2 cellular contexts compared by ENCODE assay signal in the genomic region with DNA sequence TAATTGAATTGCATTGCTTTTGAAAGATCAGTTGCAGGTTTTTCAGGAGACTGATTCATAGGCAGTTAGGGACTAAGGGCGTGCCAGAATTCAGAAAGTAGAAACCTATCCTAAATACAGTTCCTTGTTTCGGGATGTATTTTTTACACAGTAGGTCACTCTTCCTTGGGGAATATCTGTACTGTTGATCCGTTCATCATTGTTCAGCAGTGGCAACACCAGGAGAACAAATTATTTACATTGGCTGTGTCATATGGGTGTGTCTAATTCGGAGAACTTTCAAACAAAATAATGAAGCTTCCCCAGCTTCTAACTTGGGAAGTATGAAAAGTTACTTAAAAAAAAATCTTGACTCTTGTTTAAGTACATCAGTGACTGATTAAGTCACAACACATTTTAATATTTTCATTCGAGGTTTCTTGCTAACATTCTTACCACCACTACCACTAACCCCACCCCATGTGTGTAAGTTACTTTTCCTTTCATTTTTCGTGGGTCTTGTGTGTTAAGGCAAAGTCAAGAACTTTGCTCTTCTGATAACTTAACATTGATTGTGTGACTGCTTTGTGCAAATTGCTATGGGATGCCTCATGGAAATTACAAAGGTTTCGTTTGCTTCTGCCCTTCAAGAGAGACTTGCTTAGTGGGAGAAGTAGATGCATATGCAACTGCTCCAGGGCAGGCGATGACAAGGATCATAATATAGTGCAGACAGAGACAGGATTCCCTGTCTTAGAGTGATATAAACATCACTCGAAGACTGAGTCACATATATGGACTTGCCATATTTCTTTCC.
TF ChIP-seq lines count a peak whose summit lies in the region.

No MANE protein-coding gene starts in this region.

TF ChIP-seq in K562, 482 proteins besides CTCF, POLR2A, EP300 and RAD21 (continued from another document and continues in another):
- TF ChIP-seq, protein P1, sequence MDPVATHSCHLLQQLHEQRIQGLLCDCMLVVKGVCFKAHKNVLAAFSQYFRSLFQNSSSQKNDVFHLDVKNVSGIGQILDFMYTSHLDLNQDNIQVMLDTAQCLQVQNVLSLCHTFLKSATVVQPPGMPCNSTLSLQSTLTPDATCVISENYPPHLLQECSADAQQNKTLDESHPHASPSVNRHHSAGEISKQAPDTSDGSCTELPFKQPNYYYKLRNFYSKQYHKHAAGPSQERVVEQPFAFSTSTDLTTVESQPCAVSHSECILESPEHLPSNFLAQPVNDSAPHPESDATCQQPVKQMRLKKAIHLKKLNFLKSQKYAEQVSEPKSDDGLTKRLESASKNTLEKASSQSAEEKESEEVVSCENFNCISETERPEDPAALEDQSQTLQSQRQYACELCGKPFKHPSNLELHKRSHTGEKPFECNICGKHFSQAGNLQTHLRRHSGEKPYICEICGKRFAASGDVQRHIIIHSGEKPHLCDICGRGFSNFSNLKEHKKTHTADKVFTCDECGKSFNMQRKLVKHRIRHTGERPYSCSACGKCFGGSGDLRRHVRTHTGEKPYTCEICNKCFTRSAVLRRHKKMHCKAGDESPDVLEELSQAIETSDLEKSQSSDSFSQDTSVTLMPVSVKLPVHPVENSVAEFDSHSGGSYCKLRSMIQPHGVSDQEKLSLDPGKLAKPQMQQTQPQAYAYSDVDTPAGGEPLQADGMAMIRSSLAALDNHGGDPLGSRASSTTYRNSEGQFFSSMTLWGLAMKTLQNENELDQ (CRISPR knock-in tag; IDR thresholded peaks at IDR 0.05; ENCODE audit: borderline replicate concordance), result no peak
- TF ChIP-seq, protein P2, sequence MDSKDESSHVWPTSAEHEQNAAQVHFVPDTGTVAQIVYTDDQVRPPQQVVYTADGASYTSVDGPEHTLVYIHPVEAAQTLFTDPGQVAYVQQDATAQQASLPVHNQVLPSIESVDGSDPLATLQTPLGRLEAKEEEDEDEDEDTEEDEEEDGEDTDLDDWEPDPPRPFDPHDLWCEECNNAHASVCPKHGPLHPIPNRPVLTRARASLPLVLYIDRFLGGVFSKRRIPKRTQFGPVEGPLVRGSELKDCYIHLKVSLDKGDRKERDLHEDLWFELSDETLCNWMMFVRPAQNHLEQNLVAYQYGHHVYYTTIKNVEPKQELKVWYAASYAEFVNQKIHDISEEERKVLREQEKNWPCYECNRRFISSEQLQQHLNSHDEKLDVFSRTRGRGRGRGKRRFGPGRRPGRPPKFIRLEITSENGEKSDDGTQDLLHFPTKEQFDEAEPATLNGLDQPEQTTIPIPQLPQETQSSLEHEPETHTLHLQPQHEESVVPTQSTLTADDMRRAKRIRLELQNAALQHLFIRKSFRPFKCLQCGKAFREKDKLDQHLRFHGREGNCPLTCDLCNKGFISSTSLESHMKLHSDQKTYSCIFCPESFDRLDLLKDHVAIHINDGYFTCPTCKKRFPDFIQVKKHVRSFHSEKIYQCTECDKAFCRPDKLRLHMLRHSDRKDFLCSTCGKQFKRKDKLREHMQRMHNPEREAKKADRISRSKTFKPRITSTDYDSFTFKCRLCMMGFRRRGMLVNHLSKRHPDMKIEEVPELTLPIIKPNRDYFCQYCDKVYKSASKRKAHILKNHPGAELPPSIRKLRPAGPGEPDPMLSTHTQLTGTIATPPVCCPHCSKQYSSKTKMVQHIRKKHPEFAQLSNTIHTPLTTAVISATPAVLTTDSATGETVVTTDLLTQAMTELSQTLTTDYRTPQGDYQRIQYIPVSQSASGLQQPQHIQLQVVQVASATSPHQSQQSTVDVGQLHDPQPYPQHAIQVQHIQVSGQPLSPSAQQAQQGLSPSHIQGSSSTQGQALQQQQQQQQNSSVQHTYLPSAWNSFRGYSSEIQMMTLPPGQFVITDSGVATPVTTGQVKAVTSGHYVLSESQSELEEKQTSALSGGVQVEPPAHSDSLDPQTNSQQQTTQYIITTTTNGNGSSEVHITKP (IDR thresholded peaks at IDR 0.05; ENCODE audit: partially characterized antibody), result no peak
- TF ChIP-seq NR2C2 (CRISPR knock-in tag; IDR thresholded peaks at IDR 0.05) (no peak), NR2C2 (tag; IDR thresholded peaks at IDR 0.05) (no peak), TGIF2 (CRISPR knock-in tag; IDR thresholded peaks at IDR 0.05) (no peak), GABPB1 (CRISPR knock-in tag; IDR thresholded peaks at IDR 0.05) (no peak), MAZ (CRISPR knock-in tag; conservative IDR thresholded peaks at IDR 0.05 in 1 of 2, IDR thresholded peaks at IDR 0.05 in 1 of 2) (no peak), KAT7 (CRISPR knock-in tag; IDR thresholded peaks at IDR 0.05; ENCODE audit: borderline replicate concordance) (no peak), HMGN3 (IDR thresholded peaks at IDR 0.05; ENCODE audit: borderline replicate concordance, extremely low read depth, insufficient read length, low read depth, low read length) (no peak), RFX1 (IDR thresholded peaks at IDR 0.05) (no peak), MEIS2 (IDR thresholded peaks at IDR 0.05; ENCODE audit: partially characterized antibody) (peak; percentile 86), PML (IDR thresholded peaks at IDR 0.05; ENCODE audit: low read length) (no peak), NFIC (IDR thresholded peaks at IDR 0.05) (no peak), TCF3 (CRISPR knock-in tag; IDR thresholded peaks at IDR 0.05) (no peak), CXXC5 (CRISPR knock-in tag; IDR thresholded peaks at IDR 0.05) (no peak)

TF ChIP-seq in liver, 16 proteins besides CTCF, POLR2A, EP300 and RAD21 (continued from another document):
- TF ChIP-seq JUND (IDR thresholded peaks at IDR 0.05) (no peak), RXRA (IDR thresholded peaks at IDR 0.05) (peak in 1 of 2 donors; percentile 7), YY1 (IDR thresholded peaks at IDR 0.05) (no peak), GABPA (IDR thresholded peaks at IDR 0.05 in 1 of 2, conservative IDR thresholded peaks at IDR 0.05 in 1 of 2) (no peak), FOXA1 (IDR thresholded peaks at IDR 0.05) (no peak)
- TF ChIP-seq, protein P3, sequence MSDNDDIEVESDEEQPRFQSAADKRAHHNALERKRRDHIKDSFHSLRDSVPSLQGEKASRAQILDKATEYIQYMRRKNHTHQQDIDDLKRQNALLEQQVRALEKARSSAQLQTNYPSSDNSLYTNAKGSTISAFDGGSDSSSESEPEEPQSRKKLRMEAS (IDR thresholded peaks at IDR 0.05), result no peak
